8 cellular contexts compared by ENCODE assay signal in the genomic region with DNA sequence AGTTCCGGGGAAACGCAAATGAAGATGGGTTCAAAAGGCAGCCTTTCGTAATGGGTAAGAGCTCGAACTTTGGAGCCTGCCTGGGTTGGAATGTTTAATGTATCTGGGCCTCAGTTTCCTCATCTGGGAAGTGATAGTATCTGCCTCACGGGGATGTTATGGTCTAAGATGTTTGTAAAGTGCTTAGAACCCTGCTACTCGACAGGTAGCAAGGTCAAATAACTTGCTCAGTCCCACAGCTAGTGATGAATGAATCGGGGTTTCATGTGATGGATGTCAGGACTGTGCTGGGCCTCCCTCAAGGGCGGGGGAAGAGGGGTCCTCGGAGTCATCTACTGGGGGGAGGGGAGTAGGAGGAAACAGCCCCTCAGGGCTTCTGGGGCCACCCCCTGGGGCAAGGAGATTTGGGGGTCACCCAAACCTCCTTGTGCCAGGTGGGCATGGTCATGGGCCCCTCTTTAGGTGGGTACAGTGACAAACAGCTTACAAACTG. TPM values are rescaled to one million over a fixed set of nuclear protein-coding genes. Genes with fewer than 3 reads are reported as not detected.
DNase-seq lines count a peak whose midpoint lies in the region; ATAC-seq and TF ChIP-seq lines count a peak whose summit lies in the region.

No MANE protein-coding gene starts in this region.

- H3K4me1 ChIP-seq in Loucy (ENCODE audit: insufficient read depth, low read length, poor library complexity, severe bottlenecking) (peaks cover 18% of the 10 kb centered on the region), colonic mucosa (peaks cover 9% of the 10 kb centered on the region)

- peaks cover 0 to 9% (median 0%) of the 10 kb centered on the region in 9 donors for H3K9me3 Mint-ChIP-seq in naive thymus-derived CD8-positive, alpha-beta T cell

- H3F3A ChIP-seq in Loucy (ENCODE audit: low read depth), result no peaks in the 10 kb centered on the region

- DNase-seq in AG10803 (ENCODE audit: low read depth) (no peak), colonic mucosa (no peak), dedifferentiated amniotic fluid mesenchymal stem cell (ENCODE audit: extremely low spot score) (no peak)
- DNase-seq in naive thymus-derived CD8-positive, alpha-beta T cell, result peak in 2 of 10 donors; percentile 11 to 60

- H3K36me3 Mint-ChIP-seq in naive thymus-derived CD8-positive, alpha-beta T cell, result peaks cover 0 to 14% (median 1%) of the 10 kb centered on the region in 3 donors

- TF ChIP-seq CTCF in AG10803 (conservative IDR thresholded peaks at IDR 0.05; ENCODE audit: low read length) (no peak), Loucy (conservative IDR thresholded peaks at IDR 0.05; ENCODE audit: low read length) (no peak), colonic mucosa (IDR thresholded peaks at IDR 0.05) (no peak)

- H3K9ac ChIP-seq in Loucy (ENCODE audit: low read depth, low read length, poor library complexity, severe bottlenecking), result peak overlapping the region; percentile 75
- peak overlapping the region; percentile 83 to 92 for H3K9ac ChIP-seq in colonic mucosa (ENCODE audit: low read depth in 2 of 2, low read length in 2 of 2)

- H3K4me2 ChIP-seq in Loucy (ENCODE audit: low read depth, low read length, poor library complexity, severe bottlenecking), result peak overlapping the region; percentile 86

- H3K9me2 ChIP-seq in Loucy (replicated peaks; ENCODE audit: low read depth, low read length), result no peaks in the 10 kb centered on the region

- H3K36me3 ChIP-seq in Loucy (ENCODE audit: insufficient read depth, low read length) (no peaks in the 10 kb centered on the region), colonic mucosa (no peaks in the 10 kb centered on the region)

- H3K9me3 ChIP-seq in Loucy (ENCODE audit: insufficient read depth, low read depth, low read length) (no peaks in the 10 kb centered on the region), colonic mucosa (no peaks in the 10 kb centered on the region)

- no peaks in the 10 kb centered on the region for H3K27me3 ChIP-seq in Loucy (ENCODE audit: insufficient read depth, low read length, poor library complexity, severe bottlenecking)
- H3K27me3 ChIP-seq in colonic mucosa, result no peaks in the 10 kb centered on the region

- H2AFZ ChIP-seq in Loucy (ENCODE audit: low read length), result peak overlapping the region; percentile 82

- H3K4me3 ChIP-seq in AG10803 (ENCODE audit: low read length), result peak overlapping the region; percentile 88
- peak overlapping the region; percentile 80 for H3K4me3 ChIP-seq in Loucy (ENCODE audit: low read length, poor library complexity, severe bottlenecking)
- peak overlapping the region; percentile 65 for H3K4me3 ChIP-seq in colonic mucosa

- peaks cover 12% of the 10 kb centered on the region for H3K79me2 ChIP-seq in Loucy (ENCODE audit: insufficient read depth, low read length)

- H3K27me3 Mint-ChIP-seq in naive thymus-derived CD8-positive, alpha-beta T cell, result no peaks in the 10 kb centered on the region

- ATAC-seq in naive thymus-derived CD8-positive, alpha-beta T cell, result no peak
- ATAC-seq in HG02840 (IDR thresholded peaks at IDR 0.05; ENCODE audit: low FRiP score, unreplicated experiment) (no peak), GM21723 (IDR thresholded peaks at IDR 0.05; ENCODE audit: unreplicated experiment) (no peak), HG02798 (IDR thresholded peaks at IDR 0.05; ENCODE audit: poor library complexity, unreplicated experiment) (no peak)

- peak overlapping the region; percentile 80 for H3K27ac ChIP-seq in colonic mucosa

- intact Hi-C loops in colonic mucosa (cut with DNase I), result loop anchor here (5.0 kb wide), 1 partner anchor 45 kb away; a partner anchor contains a TSS

- H4K20me1 ChIP-seq in Loucy (ENCODE audit: insufficient read depth, low read length, poor library complexity, severe bottlenecking), result no peaks in the 10 kb centered on the region

- peak overlapping the region; percentile 68 to 97 (median 92) for H3K27ac Mint-ChIP-seq in naive thymus-derived CD8-positive, alpha-beta T cell

- peak overlapping the region; percentile 67 to 95 (median 91) for H3K4me3 Mint-ChIP-seq in naive thymus-derived CD8-positive, alpha-beta T cell

- POLR2A ChIA-PET in naive thymus-derived CD8-positive, alpha-beta T cell (lab: Charles Lee), result interaction anchor here (0.9 to 8.0 kb wide), 8 partner anchors 8 to 110 kb away, joined by 3 to 70 read pairs (median 6); a partner anchor contains a TSS

- peaks cover 33 to 66% (median 60%) of the 10 kb centered on the region in 4 donors for H3K4me1 Mint-ChIP-seq in naive thymus-derived CD8-positive, alpha-beta T cell

RNA-seq across cellular contexts. Expression of a gene that starts 0.7 kb away (rescaled TPM):
- total RNA-seq in colonic mucosa, result 10 to 100 TPM; 18.1 to 70.5 TPM
- 10 to 100 TPM; 17.2 to 20.8 TPM for total RNA-seq in naive thymus-derived CD8-positive, alpha-beta T cell
- polyA plus RNA-seq in naive thymus-derived CD8-positive, alpha-beta T cell, result 10 to 100 TPM; 26.0 to 31.8 (median 29.9) TPM

RNA-seq across cellular contexts. Expression of a gene that starts 15.6 kb away (rescaled TPM):
- total RNA-seq in colonic mucosa, result 100 to 1,000 TPM; 223 to 259 TPM
- not detected for total RNA-seq in naive thymus-derived CD8-positive, alpha-beta T cell
- polyA plus RNA-seq in naive thymus-derived CD8-positive, alpha-beta T cell, result under 1 TPM; 0.14 to 0.36 (median 0.16) TPM

RNA-seq across cellular contexts. Expression of a gene that starts 28.9 kb away (rescaled TPM):
- total RNA-seq in colonic mucosa, result 100 to 1,000 TPM; 131 to 172 TPM
- 100 to 1,000 TPM; 352 to 356 TPM for total RNA-seq in naive thymus-derived CD8-positive, alpha-beta T cell
- 10 to 100 TPM; 63.6 to 73.0 (median 70.2) TPM for polyA plus RNA-seq in naive thymus-derived CD8-positive, alpha-beta T cell

RNA-seq across cellular contexts. Expression of a gene that starts 46.0 kb away (rescaled TPM):
- total RNA-seq in colonic mucosa, result 10 to 100 TPM; 18.1 to 21.6 TPM
- 10 to 100 TPM; 31.6 to 31.7 TPM for total RNA-seq in naive thymus-derived CD8-positive, alpha-beta T cell
- polyA plus RNA-seq in naive thymus-derived CD8-positive, alpha-beta T cell, result 10 to 100 TPM in 1 of 3 donors, 1 to 10 TPM in 2; 4.5 to 13.0 (median 9.6) TPM

Comparison
In these comparisons a context has a peak if more than half of its experiments do, and no peak if none do; other contexts are left out.
1. RNA of a gene that starts 15.6 kb away (total RNA-seq): 223 to 259 TPM in colonic mucosa; not detected in naive thymus-derived CD8-positive, alpha-beta T cell; every median in the first group is over 100 times any median in the second.
2. Peak in every context shown above with its lines, with median percentiles within 50 percentile points of each other: H3K4me3 ChIP-seq.